In genomic region chr5:166712447-166712846, GRCh38 we compare ENCODE assay signal across 17 cellular contexts.
DNase-seq lines count a peak whose midpoint lies in the region; ATAC-seq and TF ChIP-seq lines count a peak whose summit lies in the region.
"Had no signal": no experiment of that assay in that cellular context is flagged by ENCODE, and none has a peak within 500 bp of the region (broad histone marks: within the 10 kb centered on the region; RNA-seq: fewer than 3 reads in every experiment).

No MANE protein-coding gene starts in this region.

- H3K4me2 ChIP-seq in GM23338: peak overlapping the region; percentile 30; the same call in 1 of the 2 replicates
- H3K4me2 ChIP-seq: BLaER1 had no signal

- H3K9me3 Mint-ChIP-seq in GM23338: peaks cover 9% of the 10 kb centered on the region; the same call in 2 of the 3 replicates

- intact Hi-C loops in Right ventricle myocardium superior (cut with DNase I): no loop called here
- intact Hi-C loops in Right ventricle myocardium inferior (cut with DNase I): no loop called here

- no peaks in the 10 kb centered on the region for H3K36me3 ChIP-seq in GM23338 (ENCODE audit: insufficient read depth)
- H3K36me3 ChIP-seq: BLaER1 had no signal

- no peaks in the 10 kb centered on the region for H4K20me1 ChIP-seq in GM23338 (replicated peaks; ENCODE audit: insufficient read depth)
- H4K20me1 ChIP-seq: BLaER1 had no signal

- H2AFZ ChIP-seq in GM23338: no peak overlapping the region
- H2AFZ ChIP-seq: GM23248 had no signal

- H3K9me2 ChIP-seq in GM23338 (ENCODE audit: insufficient read depth): 0 out of 2 replicates have a peak, but pooled peaks cover 4% of the 10 kb centered on the region

- H3K27ac ChIP-seq in GM23338 (ENCODE audit: low read depth) (peak overlapping the region; percentile 29), caudate nucleus (ENCODE audit: low read depth, low read length) (peak overlapping the region; percentile 75)
- H3K27ac ChIP-seq: BLaER1, GM23248 had no signal

- H3K27me3 Mint-ChIP-seq in GM23338 (ENCODE audit: insufficient read depth, low read depth, poor library complexity): peaks cover 2% of the 10 kb centered on the region
- H3K27me3 Mint-ChIP-seq: CD8-positive, alpha-beta memory T cell; IgD-negative memory B cell had no signal

- TF ChIP-seq CTCF in GM23338 (conservative IDR thresholded peaks at IDR 0.05; ENCODE audit: low read depth in 2 of 2): no peak

- no peaks in the 10 kb centered on the region for H3K27me3 ChIP-seq in GM23338 (ENCODE audit: insufficient read depth)
- H3K27me3 ChIP-seq: BLaER1 had no signal

- peaks cover 23% of the 10 kb centered on the region for H3K4me1 Mint-ChIP-seq in GM23338
- H3K4me1 Mint-ChIP-seq: CD8-positive, alpha-beta memory T cell; IgD-negative memory B cell had no signal

- H3K4me3 Mint-ChIP-seq in GM23338: no peak overlapping the region
- H3K4me3 Mint-ChIP-seq: CD8-positive, alpha-beta memory T cell; IgD-negative memory B cell had no signal

- no peaks in the 10 kb centered on the region for H3K79me2 ChIP-seq in GM23338 (replicated peaks; ENCODE audit: insufficient read depth)

- ATAC-seq in Right ventricle myocardium superior (ENCODE audit: poor library complexity) (peak; percentile 64), Right ventricle myocardium inferior (no peak), GM23338 (no peak; the same call in 2 of the 3 replicates), HG02852 (IDR thresholded peaks at IDR 0.05; ENCODE audit: unreplicated experiment) (no peak)

- H3K4me3 ChIP-seq in GM23338: no peak overlapping the region
- H3K4me3 ChIP-seq: BLaER1, GM23248 had no signal

- peaks cover 21% of the 10 kb centered on the region for H3K4me1 ChIP-seq in GM23338 (ENCODE audit: insufficient read depth)
- H3K4me1 ChIP-seq: BLaER1 had no signal

- H3K27ac Mint-ChIP-seq in GM23338: no peak overlapping the region
- H3K27ac Mint-ChIP-seq: CD8-positive, alpha-beta memory T cell; IgD-negative memory B cell had no signal

- no peaks in the 10 kb centered on the region for H3F3A ChIP-seq in GM23338 (replicated peaks; ENCODE audit: low read depth)

- H3K36me3 Mint-ChIP-seq in GM23338 (ENCODE audit: low read depth): peaks cover 5% of the 10 kb centered on the region; the same call in 1 of the 3 replicates
- H3K36me3 Mint-ChIP-seq: CD8-positive, alpha-beta memory T cell; IgD-negative memory B cell had no signal

- no peak for DNase-seq in Right ventricle myocardium superior
- no peak for DNase-seq in Right ventricle myocardium inferior (ENCODE audit: missing footprints)
- DNase-seq in GM23338 (ENCODE audit: low spot score): no peak
- DNase-seq in caudate nucleus (lab: John Stamatoyannopoulos, UW): peak in 2 of 61 donors; percentile 6 to 39
- peak; percentile 54 for DNase-seq in putamen (ENCODE audit: low spot score)
- DNase-seq in activated gamma-delta T cell treated with Interleukin-2 at 50 U/mL for 16 hours: no peak
- DNase-seq: 8988T; AML-193; CD8-positive, alpha-beta memory T cell; DMS53; GF-D8; GM23248; H7; KG1 had no signal

TF ChIP-seq in GM23338, 12 proteins besides CTCF, POLR2A, EP300 and RAD21 (continues in another document):
- TF ChIP-seq JUNB (IDR thresholded peaks at IDR 0.05; ENCODE audit: unreplicated experiment) (no peak), REST (IDR thresholded peaks at IDR 0.05; ENCODE audit: unreplicated experiment) (no peak), CREB1 (CRISPR knock-in tag; IDR thresholded peaks at IDR 0.05; ENCODE audit: low read depth) (no peak), NANOG (IDR thresholded peaks at IDR 0.05; ENCODE audit: borderline replicate concordance) (no peak), ZNF462 (CRISPR knock-in tag; IDR thresholded peaks at IDR 0.05) (no peak), ZNF331 (CRISPR knock-in tag; IDR thresholded peaks at IDR 0.05; ENCODE audit: low read depth) (no peak), POLR2AphosphoS5 (IDR thresholded peaks at IDR 0.05; ENCODE audit: low read depth) (no peak), STAT1 (IDR thresholded peaks at IDR 0.05; ENCODE audit: unreplicated experiment) (no peak), EZH2 (IDR thresholded peaks at IDR 0.05; ENCODE audit: low read depth, unreplicated experiment) (no peak), EZH2phosphoT487 (IDR thresholded peaks at IDR 0.05; ENCODE audit: unreplicated experiment) (no peak), ZNF114 (CRISPR knock-in tag; IDR thresholded peaks at IDR 0.05) (no peak)
